28 cellular contexts compared by ENCODE assay signal in genomic region chr5:127967323-127967982, GRCh38.
"Had no signal": no experiment of that assay in that cellular context is flagged by ENCODE, and none has a peak within 500 bp of the region (broad histone marks: within the 10 kb centered on the region; RNA-seq: fewer than 3 reads in every experiment).

No MANE protein-coding gene starts in this region.

- H3K9me3 ChIP-seq: Peyer's patch, SJCRH30 had no signal

- H3K4me3 Mint-ChIP-seq: activated CD4-positive, alpha-beta T cell treated with anti-CD3 and anti-CD28 coated beads, Interleukin-2, amount 10 ng/mL, durations not matched to agents 24 days and 14 days; activated CD8-positive, alpha-beta memory T cell treated with anti-CD3 and anti-CD28 coated beads, Interleukin-2, amount 10 ng/mL, durations not matched to agents 7 days and 5 days; activated naive CD4-positive, alpha-beta T cell treated with anti-CD3 and anti-CD28 coated beads, Interleukin-2, amount 50 U/mL, for 24 hours; activated naive CD8-positive, alpha-beta T cell treated with anti-CD3 and anti-CD28 coated beads, Interleukin-2, amount 50 U/mL, for 24 hours; activated T-cell treated with anti-CD3 and anti-CD28 coated beads, Interleukin-2, amount 50 U/mL, for 24 hours; activated T-helper 1 cell treated with anti-CD3 and anti-CD28 coated beads, Interleukin-12 subunit alpha, Interleukin-12 subunit beta, Interleukin-2, Interleukin-4 antibody, amounts not matched to agents 30 ng/mL and 10 ng/mL and 1 ng/mL, durations not matched to agents 14 hours and 24 hours and 36 hours; T-helper 2 cell treated with Interferon-gamma antibody and Interleukin-4, amounts not matched to agents 5 μg/mL and 100 μg/mL, for 36 hours; WTC11 had no signal

- H3K9me3 Mint-ChIP-seq: activated T-helper 1 cell treated with anti-CD3 and anti-CD28 coated beads, Interleukin-12 subunit alpha, Interleukin-12 subunit beta, Interleukin-2, Interleukin-4 antibody, amounts not matched to agents 30 ng/mL and 10 ng/mL and 1 ng/mL, durations not matched to agents 14 hours and 24 hours and 36 hours; T-helper 2 cell treated with Interferon-gamma antibody and Interleukin-4, amounts not matched to agents 5 μg/mL and 100 μg/mL, for 36 hours; WTC11 had no signal

- DNase-seq: activated CD4-positive, alpha-beta T cell treated with anti-CD3 and anti-CD28 coated beads for 1 hour; activated CD4-positive, alpha-beta T cell treated with anti-CD3 and anti-CD28 coated beads, Interleukin-2, amount 10 ng/mL, durations not matched to agents 24 days and 14 days; activated CD4-positive, alpha-beta T cell treated with anti-CD3 and anti-CD28 coated beads, Interleukin-2, amount 50 U/mL, for 48 hours; activated CD8-positive, alpha-beta memory T cell treated with anti-CD3 and anti-CD28 coated beads, Interleukin-2, amount 10 ng/mL, durations not matched to agents 7 days and 5 days; activated effector memory CD4-positive, alpha-beta T cell treated with Interleukin-2 at 50 U/mL for 16 hours; activated naive CD4-positive, alpha-beta T cell; activated naive CD8-positive, alpha-beta T cell treated with anti-CD3 and anti-CD28 coated beads, Interleukin-2, amount 50 U/mL, for 24 hours; activated T-cell treated with anti-CD3 and anti-CD28 coated beads, Interleukin-2, amount 50 U/mL, for 24 hours; cerebellar nuclear complex; MM.1S; NCI-H1105; NCI-H1436; NCI-H1694 treated with DMSO at 0.1 percent for 48 hours; NCI-H2029 treated with DMSO at 0.1 percent for 48 hours; NCI-H345; NCI-H510A; NCI-H526 treated with DMSO at 0.1 percent for 48 hours; NCI-H82; Peyer's patch; Right ventricle myocardium superior; SJCRH30; SW 1271 had no signal

- H3K36me3 Mint-ChIP-seq: WTC11 had no signal

- H3K27ac ChIP-seq: Peyer's patch, RWPE1, SJCRH30 had no signal

- H3K36me3 ChIP-seq: Peyer's patch, SJCRH30 had no signal

- H3K4me1 Mint-ChIP-seq: activated CD4-positive, alpha-beta T cell treated with anti-CD3 and anti-CD28 coated beads, Interleukin-2, amount 10 ng/mL, durations not matched to agents 24 days and 14 days; activated CD8-positive, alpha-beta memory T cell treated with anti-CD3 and anti-CD28 coated beads, Interleukin-2, amount 10 ng/mL, durations not matched to agents 7 days and 5 days; activated naive CD4-positive, alpha-beta T cell treated with anti-CD3 and anti-CD28 coated beads, Interleukin-2, amount 50 U/mL, for 24 hours; activated naive CD8-positive, alpha-beta T cell treated with anti-CD3 and anti-CD28 coated beads, Interleukin-2, amount 50 U/mL, for 24 hours; WTC11 had no signal

- H3K27me3 Mint-ChIP-seq: activated CD4-positive, alpha-beta T cell treated with anti-CD3 and anti-CD28 coated beads, Interleukin-2, amount 10 ng/mL, durations not matched to agents 24 days and 14 days; activated CD8-positive, alpha-beta memory T cell treated with anti-CD3 and anti-CD28 coated beads, Interleukin-2, amount 10 ng/mL, durations not matched to agents 7 days and 5 days; activated naive CD4-positive, alpha-beta T cell treated with anti-CD3 and anti-CD28 coated beads, Interleukin-2, amount 50 U/mL, for 24 hours; activated naive CD8-positive, alpha-beta T cell treated with anti-CD3 and anti-CD28 coated beads, Interleukin-2, amount 50 U/mL, for 24 hours; activated T-cell treated with anti-CD3 and anti-CD28 coated beads, Interleukin-2, amount 50 U/mL, for 24 hours had no signal

- H3K4me1 ChIP-seq: Peyer's patch, SJCRH30 had no signal

- H3K27ac Mint-ChIP-seq: activated CD4-positive, alpha-beta T cell treated with anti-CD3 and anti-CD28 coated beads, Interleukin-2, amount 10 ng/mL, durations not matched to agents 24 days and 14 days; activated CD8-positive, alpha-beta memory T cell treated with anti-CD3 and anti-CD28 coated beads, Interleukin-2, amount 10 ng/mL, durations not matched to agents 7 days and 5 days; activated naive CD4-positive, alpha-beta T cell treated with anti-CD3 and anti-CD28 coated beads, Interleukin-2, amount 50 U/mL, for 24 hours; activated naive CD8-positive, alpha-beta T cell treated with anti-CD3 and anti-CD28 coated beads, Interleukin-2, amount 50 U/mL, for 24 hours; activated T-cell treated with anti-CD3 and anti-CD28 coated beads, Interleukin-2, amount 50 U/mL, for 24 hours; activated T-helper 1 cell treated with anti-CD3 and anti-CD28 coated beads, Interleukin-12 subunit alpha, Interleukin-12 subunit beta, Interleukin-2, Interleukin-4 antibody, amounts not matched to agents 30 ng/mL and 10 ng/mL and 1 ng/mL, durations not matched to agents 14 hours and 24 hours and 36 hours; T-helper 2 cell treated with Interferon-gamma antibody and Interleukin-4, amounts not matched to agents 5 μg/mL and 100 μg/mL, for 36 hours; WTC11 had no signal

- ATAC-seq: activated CD8-positive, alpha-beta memory T cell treated with anti-CD3 and anti-CD28 coated beads, Interleukin-2, amount 10 ng/mL, durations not matched to agents 7 days and 5 days; activated naive CD8-positive, alpha-beta T cell treated with anti-CD3 and anti-CD28 coated beads, Interleukin-2, amount 50 U/mL, for 24 hours; SK-N-SH treated with all-trans-retinoic acid at 6 μM for 48 hours had no signal

- H3K27me3 ChIP-seq: Peyer's patch, SJCRH30 had no signal

- H3K4me3 ChIP-seq: Peyer's patch, SJCRH30 had no signal
